19 cellular contexts compared by ENCODE assay signal in genomic region chr11:28488336-28488735, GRCh38.
"Had no signal": no experiment of that assay in that cellular context is flagged by ENCODE, and none has a peak within 500 bp of the region (broad histone marks: within the 10 kb centered on the region; RNA-seq: fewer than 3 reads in every experiment).

No MANE protein-coding gene starts in this region.

- H3K4me1 ChIP-seq: SJSA1 had no signal

- H3K36me3 ChIP-seq: MG63, SJSA1 had no signal

- H3K9me3 ChIP-seq: MG63, SJSA1 had no signal

- DNase-seq: IMR-90, Karpas-422, KG1, MG63, NCI-H1092, NCI-H1105 treated with DMSO at 0.1 percent for 48 hours, NCI-H1417 treated with DMSO at 0.1 percent for 48 hours, NCI-H146, NCI-H1694 treated with DMSO at 0.1 percent for 48 hours, NCI-H1930, NCI-H2081, NCI-H2107, NCI-H2227 treated with DMSO at 0.1 percent for 48 hours, NCI-H524, Right ventricle myocardium superior, RPMI8226, SIG-M5 had no signal

- H3K4me3 ChIP-seq: MG63, SJSA1 had no signal

- ATAC-seq: HepG2 had no signal

- H3K27me3 ChIP-seq: MG63, SJSA1 had no signal

- H3K27ac ChIP-seq: SJSA1 had no signal
